23 cellular contexts compared by ENCODE assay signal in the genomic region with DNA sequence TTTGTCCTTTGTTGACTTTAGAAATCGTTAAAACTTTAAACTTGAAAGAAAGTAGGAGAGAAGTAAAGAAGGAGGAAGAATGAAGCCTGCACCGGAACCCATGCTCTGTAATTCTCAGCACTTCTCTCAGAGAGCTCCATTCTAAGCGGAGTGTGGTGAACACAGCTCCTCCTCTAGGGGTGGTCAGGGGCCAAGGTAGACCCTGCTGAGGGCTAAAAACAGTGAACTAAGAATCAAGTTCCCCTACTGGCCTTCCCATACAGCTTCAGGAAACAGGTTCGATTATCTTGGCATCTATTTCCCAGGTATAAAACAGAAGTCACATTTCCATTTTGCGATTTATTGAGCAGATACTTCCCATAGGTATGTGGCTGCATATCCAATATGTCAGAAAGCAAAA.
"Had no signal": no experiment of that assay in that cellular context is flagged by ENCODE, and none has a peak within 500 bp of the region (broad histone marks: within the 10 kb centered on the region; RNA-seq: fewer than 3 reads in every experiment).

No MANE protein-coding gene starts in this region.

- H3K9me3 Mint-ChIP-seq: nephron; stimulated activated naive CD8-positive, alpha-beta T cell treated with anti-CD3 and anti-CD28 coated beads, Interleukin-15, Interleukin-2, amounts not matched to agents 100 ng/mL and 50 ng/mL, for 24 hours had no signal

- ATAC-seq: left cardiac atrium; lower lobe of right lung; sciatic nerve; stimulated activated memory B cell treated with anti-CD40 and anti-IgM and Interleukin-4, amounts not matched to agents 10 μg/mL and 1 μg/mL and 100 μg/mL, for 72 hours had no signal

- H3K4me3 Mint-ChIP-seq: memory B cell; naive B cell; nephron; stimulated activated memory B cell treated with anti-CD40 and anti-IgM and Interleukin-4, amounts not matched to agents 10 μg/mL and 1 μg/mL and 100 μg/mL, for 72 hours; stimulated activated naive CD8-positive, alpha-beta T cell treated with anti-CD3 and anti-CD28 coated beads, Interleukin-15, Interleukin-2, amounts not matched to agents 100 ng/mL and 50 ng/mL, for 24 hours had no signal

- H3K27ac ChIP-seq: dorsolateral prefrontal cortex, left ventricle myocardium inferior, lower lobe of right lung, parathyroid adenoma, spleen, tibial artery, upper lobe of left lung, uterus had no signal

- H3K4me3 ChIP-seq: dorsolateral prefrontal cortex, esophagus squamous epithelium, left ventricle myocardium inferior, lower lobe of right lung, spleen, tibial artery, upper lobe of left lung, uterus had no signal

- H3K4me1 ChIP-seq: left ventricle myocardium inferior, parathyroid adenoma, spleen, uterus had no signal

- H3K36me3 ChIP-seq: esophagus squamous epithelium, left ventricle myocardium inferior, lower lobe of right lung, spleen, tibial artery, upper lobe of left lung, uterus had no signal

- H3K27ac Mint-ChIP-seq: memory B cell; naive B cell; nephron; stimulated activated memory B cell treated with anti-CD40 and anti-IgM and Interleukin-4, amounts not matched to agents 10 μg/mL and 1 μg/mL and 100 μg/mL, for 72 hours; stimulated activated naive CD8-positive, alpha-beta T cell treated with anti-CD3 and anti-CD28 coated beads, Interleukin-15, Interleukin-2, amounts not matched to agents 100 ng/mL and 50 ng/mL, for 24 hours had no signal

- H3K36me3 Mint-ChIP-seq: stimulated activated memory B cell treated with anti-CD40 and anti-IgM and Interleukin-4, amounts not matched to agents 10 μg/mL and 1 μg/mL and 100 μg/mL, for 72 hours had no signal

- DNase-seq: cortex of kidney; dorsolateral prefrontal cortex; effector CD8-positive, alpha-beta T cell; esophagus squamous epithelium; foreskin fibroblast; kidney; left cardiac atrium; left ventricle myocardium inferior; lower lobe of right lung; naive B cell; stimulated activated CD4-positive, alpha-beta T cell treated with anti-CD3 and anti-CD28 coated beads, Interleukin-15, amount 100 ng/mL, for 24 hours; stimulated activated CD4-positive, alpha-beta T cell treated with anti-CD3 and anti-CD28 coated beads, Interleukin-1b, Interleukin-23, amount 100 ng/mL, for 48 hours; stimulated activated CD4-positive, alpha-beta T cell treated with anti-CD3 and anti-CD28 coated beads, Interleukin-4, amount 100 ng/mL, for 24 hours; tibial artery; uterus had no signal

- H3K9me3 ChIP-seq: esophagus squamous epithelium, left ventricle myocardium inferior, lower lobe of right lung, spleen, tibial artery, upper lobe of left lung, uterus had no signal

- H3K4me1 Mint-ChIP-seq: stimulated activated memory B cell treated with anti-CD40 and anti-IgM and Interleukin-4, amounts not matched to agents 10 μg/mL and 1 μg/mL and 100 μg/mL, for 72 hours had no signal

- H3K27me3 ChIP-seq: dorsolateral prefrontal cortex, esophagus squamous epithelium, tibial artery, upper lobe of left lung, uterus had no signal
